Comparison of ENCODE assay signal across 21 cellular contexts in genomic region chr1:101728029-101728428, GRCh38.
DNase-seq lines count a peak whose midpoint lies in the region; ATAC-seq and TF ChIP-seq lines count a peak whose summit lies in the region.
"Had no signal": no experiment of that assay in that cellular context is flagged by ENCODE, and none has a peak within 500 bp of the region (broad histone marks: within the 10 kb centered on the region; RNA-seq: fewer than 3 reads in every experiment).

No MANE protein-coding gene starts in this region.

- no peak overlapping the region for H3K4me3 ChIP-seq in OCI-LY1 (ENCODE audit: low read depth, low read length, poor library complexity, severe bottlenecking)
- no peak overlapping the region for H3K4me3 ChIP-seq in hepatocyte
- H3K4me3 ChIP-seq: breast epithelium, left lung, psoas muscle, spleen had no signal

- no peaks in the 10 kb centered on the region for H3K9me3 ChIP-seq in OCI-LY1 (ENCODE audit: low read length)
- H3K9me3 ChIP-seq in hepatocyte (ENCODE audit: low read depth) = no peaks in the 10 kb centered on the region
- H3K9me3 ChIP-seq: breast epithelium, psoas muscle, spleen had no signal

- DNase-seq in hepatocyte (ENCODE audit: low spot score) (no peak), DMS153 (lab: John Stamatoyannopoulos, UW) (no peak), hippocampal formation (lab: John Stamatoyannopoulos, UW) (no peak)
- DNase-seq: activated CD8-positive, alpha-beta memory T cell treated with anti-CD3 and anti-CD28 coated beads for 24 hours; activated naive CD8-positive, alpha-beta T cell treated with anti-CD3 and anti-CD28 coated beads, Interleukin-2, amount 50 U/mL, for 24 hours; dermis blood vessel endothelial cell; HCEC 1CT; left lung; NCI-H1436; NCI-H2227 treated with DMSO at 0.1 percent for 48 hours; psoas muscle; spleen; T-helper 1 cell had no signal

- H3K4me1 ChIP-seq in OCI-LY1 (ENCODE audit: insufficient read depth, low read length, severe bottlenecking) (no peaks in the 10 kb centered on the region), hepatocyte (ENCODE audit: insufficient read depth) (peaks cover 4% of the 10 kb centered on the region)
- H3K4me1 ChIP-seq: breast epithelium, left lung, psoas muscle, spleen had no signal

- H3K4me2 ChIP-seq in OCI-LY1 (ENCODE audit: low read length) (no peak overlapping the region), hepatocyte (no peak overlapping the region)

- H3K27ac ChIP-seq in OCI-LY1 (ENCODE audit: low read depth, low read length, poor library complexity, severe bottlenecking) (peak overlapping the region; percentile 33), hepatocyte (no peak overlapping the region)
- H3K27ac ChIP-seq: breast epithelium, epithelial cell of prostate, left lung, psoas muscle, spleen, VCaP had no signal

- H3K36me3 ChIP-seq in OCI-LY1 (ENCODE audit: insufficient read depth, low read length) = no peaks in the 10 kb centered on the region
- no peaks in the 10 kb centered on the region for H3K36me3 ChIP-seq in hepatocyte (replicated peaks; ENCODE audit: insufficient read depth, low read depth)
- H3K36me3 ChIP-seq: breast epithelium, left lung, spleen had no signal

- H3F3A ChIP-seq in OCI-LY1 (ENCODE audit: insufficient read depth, low read length) = no peaks in the 10 kb centered on the region

- TF ChIP-seq CTCF in OCI-LY1 (IDR thresholded peaks at IDR 0.05; ENCODE audit: low read length) (no peak), hepatocyte (IDR thresholded peaks at IDR 0.05; ENCODE audit: poor library complexity) (no peak)

- no peaks in the 10 kb centered on the region for H3K79me2 ChIP-seq in OCI-LY1 (ENCODE audit: insufficient read depth, low read length)
- H3K79me2 ChIP-seq in hepatocyte = no peaks in the 10 kb centered on the region

- H4K20me1 ChIP-seq in OCI-LY1 (ENCODE audit: insufficient read depth, low read length) (no peaks in the 10 kb centered on the region), hepatocyte (ENCODE audit: insufficient read depth, poor library complexity, severe bottlenecking) (no peaks in the 10 kb centered on the region)

- ATAC-seq in GM19023 (IDR thresholded peaks at IDR 0.05; ENCODE audit: unreplicated experiment) = peak; percentile 65
- peak; percentile 78 for ATAC-seq in GM21515 (IDR thresholded peaks at IDR 0.05; ENCODE audit: unreplicated experiment)
- peak; percentile 50 for ATAC-seq in HG02981 (IDR thresholded peaks at IDR 0.05; ENCODE audit: unreplicated experiment)
- ATAC-seq in GM19455 (IDR thresholded peaks at IDR 0.05; ENCODE audit: unreplicated experiment) = no peak
- ATAC-seq: activated naive CD8-positive, alpha-beta T cell treated with anti-CD3 and anti-CD28 coated beads, Interleukin-2, amount 50 U/mL, for 24 hours; left lung; psoas muscle had no signal

- 88% methylated on average over 5 of the region's 5 CpGs for WGBS in hepatocyte (ENCODE audit: low lambda C conversion rate, missing lambda C conversion rate)

- no peak overlapping the region for H2AFZ ChIP-seq in OCI-LY1 (ENCODE audit: low read length)
- no peak overlapping the region for H2AFZ ChIP-seq in hepatocyte

- no peak overlapping the region for H3K9ac ChIP-seq in OCI-LY1 (ENCODE audit: low read length)

- H3K9me2 ChIP-seq in OCI-LY1 (ENCODE audit: low read depth, low read length) = no peaks in the 10 kb centered on the region
- no peaks in the 10 kb centered on the region for H3K9me2 ChIP-seq in hepatocyte (replicated peaks; ENCODE audit: insufficient read depth)

- H3K27me3 ChIP-seq in OCI-LY1 (ENCODE audit: insufficient read depth, low read length) (no peaks in the 10 kb centered on the region), hepatocyte (no peaks in the 10 kb centered on the region)
- H3K27me3 ChIP-seq: breast epithelium, left lung, spleen had no signal
